In genomic region chr10:49076741-49077521, GRCh38 we compare ENCODE assay signal across 13 cellular contexts. TPM values are rescaled to one million over a fixed set of nuclear protein-coding genes. Genes with fewer than 3 reads are reported as not detected.
A peak's percentile ranks its signal among the peaks of the same experiment; 100 is the strongest.
DNase-seq lines count a peak whose midpoint lies in the region; ATAC-seq and TF ChIP-seq lines count a peak whose summit lies in the region.
"Had no signal": no experiment of that assay in that cellular context is flagged by ENCODE, and none has a peak within 500 bp of the region (broad histone marks: within the 10 kb centered on the region; RNA-seq: fewer than 3 reads in every experiment).

No MANE protein-coding gene starts in this region.

- no peak for TF ChIP-seq CTCF in OCI-LY3 (IDR thresholded peaks at IDR 0.05; ENCODE audit: low read depth, low read length)

- no peak overlapping the region for H3K27ac ChIP-seq in OCI-LY3 (ENCODE audit: low read length)
- H3K27ac ChIP-seq: heart left ventricle had no signal

- no peak overlapping the region for H3K4me3 ChIP-seq in OCI-LY3 (ENCODE audit: low read length)
- H3K4me3 ChIP-seq: heart left ventricle had no signal

- H3K9ac ChIP-seq in OCI-LY3 (ENCODE audit: low read length), result no peak overlapping the region

- no peak overlapping the region for H2AFZ ChIP-seq in OCI-LY3 (ENCODE audit: low read depth, low read length)

- peaks cover 2% of the 10 kb centered on the region for H3K36me3 Mint-ChIP-seq in T-helper 17 cell (ENCODE audit: low read depth)

- peak; percentile 69 for ATAC-seq in GM18498 (IDR thresholded peaks at IDR 0.05; ENCODE audit: unreplicated experiment)
- ATAC-seq in GM21529 (IDR thresholded peaks at IDR 0.05; ENCODE audit: unreplicated experiment), result peak; percentile 73
- ATAC-seq in T-helper 17 cell, result no peak
- no peak for ATAC-seq in GM19455 (IDR thresholded peaks at IDR 0.05; ENCODE audit: unreplicated experiment)
- ATAC-seq: heart left ventricle, Panc1 had no signal

- H3K9me3 ChIP-seq in OCI-LY3 (ENCODE audit: insufficient read depth, low read length), result no peaks in the 10 kb centered on the region
- H3K9me3 ChIP-seq in T-helper 17 cell (ENCODE audit: control insufficient read depth, low read length, poor library complexity, severe bottlenecking), result no peaks in the 10 kb centered on the region
- H3K9me3 ChIP-seq: heart left ventricle had no signal

- H3K4me2 ChIP-seq in OCI-LY3 (ENCODE audit: low read length), result peak overlapping the region; percentile 53

- DNase-seq in mesenteric fat pad (ENCODE audit: low spot score), result peak; percentile 67
- no peak for DNase-seq in T-helper 17 cell
- no peak for DNase-seq in amniotic stem cell (lab: John Stamatoyannopoulos, UW)
- no peak for DNase-seq in NCI-H2029 treated with DMSO at 0.1 percent for 48 hours (lab: John Stamatoyannopoulos, UW)
- DNase-seq: Calu3, dermis blood vessel endothelial cell, heart left ventricle had no signal

- peaks cover 9% of the 10 kb centered on the region for H3K4me1 Mint-ChIP-seq in T-helper 17 cell

- H3K27ac Mint-ChIP-seq in T-helper 17 cell, result no peak overlapping the region

- H4K20me1 ChIP-seq in OCI-LY3 (ENCODE audit: insufficient read depth, low read length), result no peaks in the 10 kb centered on the region

- H3K4me3 Mint-ChIP-seq in T-helper 17 cell, result no peak overlapping the region

- peaks cover 26% of the 10 kb centered on the region for H3K4me1 ChIP-seq in OCI-LY3 (ENCODE audit: low read length)

- H3K27me3 Mint-ChIP-seq in T-helper 17 cell, result peaks cover 32% of the 10 kb centered on the region

- no peaks in the 10 kb centered on the region for H3K27me3 ChIP-seq in OCI-LY3 (ENCODE audit: low read depth, low read length)
- H3K27me3 ChIP-seq: heart left ventricle had no signal

- no peaks in the 10 kb centered on the region for H3K79me2 ChIP-seq in OCI-LY3 (ENCODE audit: low read length)

- no peaks in the 10 kb centered on the region for H3K36me3 ChIP-seq in OCI-LY3 (replicated peaks; ENCODE audit: low read depth, low read length)

RNA-seq across cellular contexts. Expression of gene VSTM4, which starts 38.4 kb away (rescaled TPM):
- total RNA-seq in mesenteric fat pad (41.7 TPM), T-helper 17 cell (not detected)
- total RNA-seq: Calu3 had no signal

RNA-seq across cellular contexts. Expression of gene FAM170B, which starts 56.9 kb away (rescaled TPM):
- total RNA-seq in mesenteric fat pad (not detected), T-helper 17 cell (not detected)
- total RNA-seq: activated CD8-positive, alpha-beta memory T cell treated with anti-CD3 and anti-CD28 coated beads for 36 hours; Calu3; dermis blood vessel endothelial cell; heart left ventricle had no signal

Comparison
In these comparisons a context has a peak if more than half of its experiments do, and no peak if none do; other contexts are left out.
1. ATAC-seq: peak in GM18498 (single experiment) and GM21529 (single experiment); none in T-helper 17 cell (single experiment) and GM19455 (single experiment).
2. RNA of gene VSTM4, which starts 38.4 kb away (total RNA-seq): 41.7 TPM in mesenteric fat pad (single experiment); not detected in T-helper 17 cell; every median in the first group is over 10 times any median in the second.